ENCODE assay signal across 7 cellular contexts in the genomic region with DNA sequence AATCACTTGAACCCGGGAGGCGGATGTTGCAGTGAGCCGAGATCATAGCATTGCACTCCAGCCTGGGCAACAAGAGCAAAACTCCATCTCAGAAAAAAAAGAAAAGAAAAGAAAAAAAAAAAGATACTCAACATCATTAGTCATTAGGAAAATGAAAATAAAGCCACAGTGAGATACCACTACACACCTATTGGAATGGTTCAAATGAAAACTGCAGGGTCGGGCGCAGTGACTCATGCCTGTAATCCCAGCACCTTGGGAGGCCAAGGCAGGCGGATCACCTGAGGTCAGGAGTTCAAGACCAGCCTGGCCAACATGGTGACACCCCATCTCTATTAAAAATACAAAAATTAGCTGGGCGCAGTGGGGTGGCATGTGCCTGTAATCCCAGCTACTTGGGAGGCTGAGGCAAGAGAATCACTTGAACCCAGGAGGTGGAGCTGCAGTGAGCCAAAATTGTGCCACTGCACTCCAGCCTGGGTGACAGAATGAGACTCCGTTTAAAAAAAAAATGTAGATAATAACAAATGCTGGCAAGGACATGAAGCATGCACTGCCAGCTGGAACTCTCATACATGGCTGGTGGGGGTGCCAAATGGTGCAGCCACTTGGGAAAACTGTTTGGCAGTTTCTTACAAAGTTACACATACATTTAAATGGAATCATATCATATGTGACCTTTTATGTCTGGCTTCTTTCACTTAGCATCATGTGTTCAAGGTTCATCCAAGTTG.
DNase-seq lines count a peak whose midpoint lies in the region; ATAC-seq lines count a peak whose summit lies in the region.
"Not testable (repeated sequence)": the region's sequence is repeated elsewhere in the genome, so short reads cannot be mapped to it uniquely, and the experiment has no call there.

No MANE protein-coding gene starts in this region.

- not testable (repeated sequence) for H3K4me3 Mint-ChIP-seq in activated T-cell treated with anti-CD3 and anti-CD28 coated beads, Interleukin-2, amount 50 U/mL, for 4 hours; activated naive CD4-positive, alpha-beta T cell treated with anti-CD3 and anti-CD28 coated beads, Interleukin-2, amount 50 U/mL, for 24 hours; stimulated activated effector memory CD8-positive, alpha-beta T cell treated with anti-CD3 and anti-CD28 coated beads, Interleukin-12 subunit alpha, Interleukin-12 subunit beta, amount 100 ng/mL, for 72 hours

- peak overlapping the region; percentile 35 for H3K27ac Mint-ChIP-seq in activated naive CD4-positive, alpha-beta T cell treated with anti-CD3 and anti-CD28 coated beads, Interleukin-2, amount 50 U/mL, for 24 hours
- H3K27ac Mint-ChIP-seq in stimulated activated effector memory CD8-positive, alpha-beta T cell treated with anti-CD3 and anti-CD28 coated beads, Interleukin-12 subunit alpha, Interleukin-12 subunit beta, amount 100 ng/mL, for 72 hours, result not testable (repeated sequence)

- H3K36me3 Mint-ChIP-seq in activated T-cell treated with anti-CD3 and anti-CD28 coated beads, Interleukin-2, amount 50 U/mL, for 4 hours (ENCODE audit: insufficient read depth); activated naive CD4-positive, alpha-beta T cell treated with anti-CD3 and anti-CD28 coated beads, Interleukin-2, amount 50 U/mL, for 24 hours; stimulated activated effector memory CD8-positive, alpha-beta T cell treated with anti-CD3 and anti-CD28 coated beads, Interleukin-12 subunit alpha, Interleukin-12 subunit beta, amount 100 ng/mL, for 72 hours: not testable (repeated sequence)

- ATAC-seq in activated T-cell treated with anti-CD3 and anti-CD28 coated beads, Interleukin-2, amount 50 U/mL, for 4 hours, result peak; percentile 48 to 58
- peak; percentile 86 for ATAC-seq in Right ventricle myocardium superior (ENCODE audit: poor library complexity)
- ATAC-seq in stimulated activated effector memory CD8-positive, alpha-beta T cell treated with anti-CD3 and anti-CD28 coated beads, Interleukin-12 subunit alpha, Interleukin-12 subunit beta, amount 100 ng/mL, for 72 hours, result peak; percentile 89

- intact Hi-C loops in Right ventricle myocardium superior (cut with DNase I), result not testable (repeated sequence)

- DNase-seq in NCI-H2171 treated with DMSO at 0.1 percent for 48 hours (lab: John Stamatoyannopoulos, UW), result peak; percentile 18
- peak; percentile 70 for DNase-seq in activated CD4-positive, alpha-beta T cell treated with anti-CD3 and anti-CD28 coated beads for 48 hours
- not testable (repeated sequence) for DNase-seq in activated T-cell treated with anti-CD3 and anti-CD28 coated beads, Interleukin-2, amount 50 U/mL, for 4 hours; Right ventricle myocardium superior; stimulated activated effector memory CD8-positive, alpha-beta T cell treated with anti-CD3 and anti-CD28 coated beads, Interleukin-12 subunit alpha, Interleukin-12 subunit beta, amount 100 ng/mL, for 72 hours (ENCODE audit: low spot score in 2 of 2)
- DNase-seq in stimulated activated CD4-positive, alpha-beta T cell treated with anti-CD3 and anti-CD28 coated beads, Interleukin-1b, Interleukin-23, amount 100 ng/mL, for 48 hours, result peak; percentile 67

- peaks cover 12% of the 10 kb centered on the region for H3K4me1 Mint-ChIP-seq in activated T-cell treated with anti-CD3 and anti-CD28 coated beads, Interleukin-2, amount 50 U/mL, for 4 hours (ENCODE audit: low read depth)
- H3K4me1 Mint-ChIP-seq in activated naive CD4-positive, alpha-beta T cell treated with anti-CD3 and anti-CD28 coated beads, Interleukin-2, amount 50 U/mL, for 24 hours, result peaks cover 12% of the 10 kb centered on the region
- peaks cover 21% of the 10 kb centered on the region for H3K4me1 Mint-ChIP-seq in stimulated activated effector memory CD8-positive, alpha-beta T cell treated with anti-CD3 and anti-CD28 coated beads, Interleukin-12 subunit alpha, Interleukin-12 subunit beta, amount 100 ng/mL, for 72 hours

- H3K27me3 Mint-ChIP-seq in activated T-cell treated with anti-CD3 and anti-CD28 coated beads, Interleukin-2, amount 50 U/mL, for 4 hours (ENCODE audit: low read depth); activated naive CD4-positive, alpha-beta T cell treated with anti-CD3 and anti-CD28 coated beads, Interleukin-2, amount 50 U/mL, for 24 hours: not testable (repeated sequence)

- H3K9me3 Mint-ChIP-seq in activated T-cell treated with anti-CD3 and anti-CD28 coated beads, Interleukin-2, amount 50 U/mL, for 4 hours; activated naive CD4-positive, alpha-beta T cell treated with anti-CD3 and anti-CD28 coated beads, Interleukin-2, amount 50 U/mL, for 24 hours; stimulated activated effector memory CD8-positive, alpha-beta T cell treated with anti-CD3 and anti-CD28 coated beads, Interleukin-12 subunit alpha, Interleukin-12 subunit beta, amount 100 ng/mL, for 72 hours: not testable (repeated sequence)
